4 cellular contexts compared by ENCODE assay signal in the genomic region with DNA sequence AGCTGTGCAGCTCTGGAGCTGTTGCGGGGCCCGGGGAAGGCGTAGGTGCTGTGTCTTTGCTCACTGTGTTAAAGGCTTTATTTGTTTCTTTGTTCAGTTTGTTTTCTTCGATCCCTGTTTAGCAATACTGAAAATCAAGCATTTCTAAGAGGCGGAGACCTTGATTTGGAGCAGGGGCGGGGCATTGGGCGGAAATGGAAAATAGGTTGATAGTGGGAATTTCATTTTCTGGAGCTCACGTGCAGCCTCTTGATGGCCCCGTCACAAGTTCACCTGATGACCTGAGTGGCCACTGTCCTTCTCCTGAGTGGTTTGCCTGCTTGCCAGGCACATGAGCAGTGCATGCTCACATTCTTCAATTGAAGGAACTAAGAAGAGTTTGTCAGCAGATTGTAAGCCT.
DNase-seq lines count a peak whose midpoint lies in the region; TF ChIP-seq lines count a peak whose summit lies in the region.
"Not testable (repeated sequence)": the region's sequence is repeated elsewhere in the genome, so short reads cannot be mapped to it uniquely, and the experiment has no call there.

No MANE protein-coding gene starts in this region.

- not testable (repeated sequence) for H3K27me3 Mint-ChIP-seq in osteocyte (ENCODE audit: unreplicated experiment)

- not testable (repeated sequence) for H3K36me3 Mint-ChIP-seq in osteocyte (ENCODE audit: unreplicated experiment)

- not testable (repeated sequence) for H3K4me1 ChIP-seq in spleen

- H3K9me3 Mint-ChIP-seq in osteocyte (ENCODE audit: unreplicated experiment): not testable (repeated sequence)

- intact Hi-C loops in spleen (cut with DNase I; ENCODE audit: low total_unique reads): not testable (repeated sequence)

- H3K27ac ChIP-seq in spleen: not testable (repeated sequence)

- not testable (repeated sequence) for H3K36me3 ChIP-seq in spleen

- not testable (repeated sequence) for H3K4me3 Mint-ChIP-seq in osteocyte (ENCODE audit: unreplicated experiment)

- not testable (repeated sequence) for H3K9me3 ChIP-seq in spleen

- not testable (repeated sequence) for TF ChIP-seq CTCF in osteocyte (IDR thresholded peaks at IDR 0.05); spleen (IDR thresholded peaks at IDR 0.05 in 8 of 11, conservative IDR thresholded peaks at IDR 0.05 in 3 of 11)

- H3K27ac Mint-ChIP-seq in osteocyte (ENCODE audit: unreplicated experiment): not testable (repeated sequence)

- H3K4me3 ChIP-seq in spleen: not testable (repeated sequence)

- peak; percentile 8 for DNase-seq in RPMI8226
- DNase-seq in activated effector memory CD4-positive, alpha-beta T cell treated with anti-CD3 and anti-CD28 coated beads, Interleukin-2, amount 50 U/mL, for 16 hours: peak; percentile 9
- peak; percentile 82 for DNase-seq in osteocyte (ENCODE audit: extremely low spot score, unreplicated experiment)
- DNase-seq in spleen: peak; percentile 41

- not testable (repeated sequence) for H3K4me1 Mint-ChIP-seq in osteocyte (ENCODE audit: unreplicated experiment)

- not testable (repeated sequence) for H3K27me3 ChIP-seq in spleen (replicated peaks in 1 of 7)

- 69 to 82% (median 75%) methylated on average over 7 to 9 of the region's 9 CpGs for WGBS in spleen, 5 donors

- not testable (repeated sequence) for TF ChIP-seq POLR2A in spleen (IDR thresholded peaks at IDR 0.05)

Comparison
In these comparisons a context has a peak if more than half of its experiments do, and no peak if none do; other contexts are left out.
1. DNase-seq: peak in every context shown above with its lines; median percentile 82 in osteocyte; 41 in spleen; 9 in activated effector memory CD4-positive, alpha-beta T cell treated with anti-CD3 and anti-CD28 coated beads, Interleukin-2, amount 50 U/mL, for 16 hours; 8 in RPMI8226.